ENCODE assay signal across 18 cellular contexts in genomic region chr10:110241407-110241806, GRCh38. TPM values are rescaled to one million over a fixed set of nuclear protein-coding genes. Genes with fewer than 3 reads are reported as not detected.
DNase-seq lines count a peak whose midpoint lies in the region; ATAC-seq and TF ChIP-seq lines count a peak whose summit lies in the region.
"Had no signal": no experiment of that assay in that cellular context is flagged by ENCODE, and none has a peak within 500 bp of the region (broad histone marks: within the 10 kb centered on the region; RNA-seq: fewer than 3 reads in every experiment).

No MANE protein-coding gene starts in this region.

- intact Hi-C loops in left ventricle myocardium superior (cut with micrococcal nuclease) (no loop called here), Right ventricle myocardium superior (cut with DNase I) (no loop called here)
- intact Hi-C loops in activated CD8-positive, alpha-beta T cell treated with anti-CD3 and anti-CD28 coated beads for 36 hours (cut with micrococcal nuclease), result no loop called here

- CTCF ChIA-PET in activated CD8-positive, alpha-beta T cell treated with anti-CD3 and anti-CD28 coated beads for 36 hours (lab: Charles Lee), result interaction anchor here (1.0 to 1.6 kb wide), 5 partner anchors 11 to 104 kb away, joined by 3 to 5 read pairs (median 3); no protein-coding TSS in a partner anchor

- H3K27me3 Mint-ChIP-seq in activated CD8-positive, alpha-beta T cell treated with anti-CD3 and anti-CD28 coated beads for 36 hours, result peaks cover 7% of the 10 kb centered on the region
- no peaks in the 10 kb centered on the region for H3K27me3 Mint-ChIP-seq in stimulated activated memory B cell treated with anti-CD40 and anti-IgM and Interleukin-4, amounts not matched to agents 10 μg/mL and 1 μg/mL and 100 μg/mL, for 72 hours

- H3K27ac Mint-ChIP-seq in activated CD8-positive, alpha-beta T cell treated with anti-CD3 and anti-CD28 coated beads for 36 hours, result no peak overlapping the region
- no peak overlapping the region for H3K27ac Mint-ChIP-seq in stimulated activated memory B cell treated with anti-CD40 and anti-IgM and Interleukin-4, amounts not matched to agents 10 μg/mL and 1 μg/mL and 100 μg/mL, for 72 hours

- H3K36me3 Mint-ChIP-seq in activated CD8-positive, alpha-beta T cell treated with anti-CD3 and anti-CD28 coated beads for 36 hours (ENCODE audit: low read depth), result peaks cover 29% of the 10 kb centered on the region
- H3K36me3 Mint-ChIP-seq in stimulated activated memory B cell treated with anti-CD40 and anti-IgM and Interleukin-4, amounts not matched to agents 10 μg/mL and 1 μg/mL and 100 μg/mL, for 72 hours, result peaks cover 48% of the 10 kb centered on the region

- ATAC-seq in left ventricle myocardium superior (peak; percentile 35), Right ventricle myocardium superior (ENCODE audit: poor library complexity) (no peak), HG02610 (IDR thresholded peaks at IDR 0.05; ENCODE audit: unreplicated experiment) (peak; percentile 77)
- peak; percentile 45 for ATAC-seq in activated CD8-positive, alpha-beta T cell treated with anti-CD3 and anti-CD28 coated beads for 36 hours
- no peak for ATAC-seq in stimulated activated memory B cell treated with anti-CD40 and anti-IgM and Interleukin-4, amounts not matched to agents 10 μg/mL and 1 μg/mL and 100 μg/mL, for 72 hours
- ATAC-seq: left cardiac atrium, psoas muscle had no signal

- POLR2A ChIA-PET in activated CD8-positive, alpha-beta T cell treated with anti-CD3 and anti-CD28 coated beads for 36 hours (lab: Charles Lee), result no interaction called here

- DNase-seq in left ventricle myocardium superior (no peak), Right ventricle myocardium superior (no peak), cerebellar cortex (ENCODE audit: low spot score) (no peak)
- DNase-seq in activated CD8-positive, alpha-beta T cell treated with anti-CD3 and anti-CD28 coated beads for 36 hours, result no peak
- no peak for DNase-seq in activated effector memory CD4-positive, alpha-beta T cell treated with anti-CD3 and anti-CD28 coated beads, Interleukin-2, amount 50 U/mL, for 16 hours
- no peak for DNase-seq in activated CD8-positive, alpha-beta memory T cell treated with anti-CD3 and anti-CD28 coated beads, Interleukin-2, amount 50 U/mL, for 48 hours
- DNase-seq: DMS53, esophagus squamous epithelium, H7, hippocampal formation, left cardiac atrium, MG63, NCI-H2227 treated with DMSO at 0.1 percent for 48 hours, psoas muscle, SK-N-SH, thyroid gland had no signal

- H3K4me3 Mint-ChIP-seq in activated CD8-positive, alpha-beta T cell treated with anti-CD3 and anti-CD28 coated beads for 36 hours, result peak overlapping the region; percentile 4
- peak overlapping the region; percentile 8 for H3K4me3 Mint-ChIP-seq in stimulated activated memory B cell treated with anti-CD40 and anti-IgM and Interleukin-4, amounts not matched to agents 10 μg/mL and 1 μg/mL and 100 μg/mL, for 72 hours

- H3K9me3 Mint-ChIP-seq in activated CD8-positive, alpha-beta T cell treated with anti-CD3 and anti-CD28 coated beads for 36 hours, result peaks cover 3% of the 10 kb centered on the region
- H3K9me3 Mint-ChIP-seq in stimulated activated memory B cell treated with anti-CD40 and anti-IgM and Interleukin-4, amounts not matched to agents 10 μg/mL and 1 μg/mL and 100 μg/mL, for 72 hours, result no peaks in the 10 kb centered on the region

- peaks cover 18% of the 10 kb centered on the region for H3K4me1 Mint-ChIP-seq in activated CD8-positive, alpha-beta T cell treated with anti-CD3 and anti-CD28 coated beads for 36 hours (ENCODE audit: low read depth)
- H3K4me1 Mint-ChIP-seq in stimulated activated memory B cell treated with anti-CD40 and anti-IgM and Interleukin-4, amounts not matched to agents 10 μg/mL and 1 μg/mL and 100 μg/mL, for 72 hours, result peaks cover 21% of the 10 kb centered on the region

- no peak for TF ChIP-seq CTCF in activated CD8-positive, alpha-beta T cell treated with anti-CD3 and anti-CD28 coated beads for 36 hours (IDR thresholded peaks at IDR 0.05)

RNA-seq across cellular contexts. Expression of gene MXI1, which starts 34.0 kb away (rescaled TPM):
- total RNA-seq in left ventricle myocardium superior (79.8 TPM), Right ventricle myocardium superior (75.2 TPM)
- 10 to 100 TPM; 47.9 to 48.2 TPM for total RNA-seq in activated CD8-positive, alpha-beta T cell treated with anti-CD3 and anti-CD28 coated beads for 36 hours

Comparison
In these comparisons a context has a peak if more than half of its experiments do, and no peak if none do; other contexts are left out.
1. ATAC-seq: peak in left ventricle myocardium superior (single experiment), HG02610 (single experiment) and activated CD8-positive, alpha-beta T cell treated with anti-CD3 and anti-CD28 coated beads for 36 hours (single experiment); none in Right ventricle myocardium superior (single experiment) and stimulated activated memory B cell treated with anti-CD40 and anti-IgM and Interleukin-4, amounts not matched to agents 10 μg/mL and 1 μg/mL and 100 μg/mL, for 72 hours (single experiment).